Comparison of ENCODE assay signal across 31 cellular contexts in the genomic region with DNA sequence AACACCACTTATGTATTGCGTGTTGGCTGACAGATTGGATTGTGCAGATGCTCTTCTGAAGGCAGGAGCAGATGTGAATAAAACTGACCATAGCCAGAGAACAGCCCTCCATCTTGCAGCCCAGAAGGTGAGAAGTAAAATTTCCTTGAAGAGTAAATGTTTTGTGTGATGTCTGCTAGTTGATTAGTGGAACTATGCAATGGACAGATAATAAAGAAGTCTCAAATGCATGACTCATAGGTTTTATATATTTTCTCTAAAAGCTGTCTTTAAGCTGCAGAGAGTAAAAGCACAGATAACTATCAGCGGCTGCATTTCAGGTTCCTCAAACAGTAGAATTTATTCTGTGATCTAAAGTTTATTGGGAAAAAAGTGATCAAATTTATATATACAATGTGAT.
"Had no signal": no experiment of that assay in that cellular context is flagged by ENCODE, and none has a peak within 500 bp of the region (broad histone marks: within the 10 kb centered on the region; RNA-seq: fewer than 3 reads in every experiment).

No MANE protein-coding gene starts in this region.

- H3K27ac Mint-ChIP-seq: activated CD4-positive, alpha-beta memory T cell treated with anti-CD3 and anti-CD28 coated beads, Interleukin-2, amount 10 ng/mL, durations not matched to agents 7 days and 5 days; activated CD8-positive, alpha-beta memory T cell treated with anti-CD3 and anti-CD28 coated beads, Interleukin-2, amount 10 ng/mL, durations not matched to agents 7 days and 5 days; activated naive CD8-positive, alpha-beta T cell treated with anti-CD3 and anti-CD28 coated beads for 36 hours; T-helper 1 cell treated with Interleukin-12 subunit alpha and Interleukin-12 subunit beta and Interleukin-4 antibody, amounts not matched to agents 30 μg/mL and 1 μg/mL, for 36 hours; T-helper 2 cell treated with Interferon-gamma antibody and Interleukin-4, amounts not matched to agents 5 μg/mL and 100 μg/mL, for 36 hours had no signal

- H3K4me1 Mint-ChIP-seq: activated CD8-positive, alpha-beta memory T cell treated with anti-CD3 and anti-CD28 coated beads, Interleukin-2, amount 10 ng/mL, durations not matched to agents 7 days and 5 days had no signal

- H3K27me3 Mint-ChIP-seq: activated CD4-positive, alpha-beta memory T cell treated with anti-CD3 and anti-CD28 coated beads, Interleukin-2, amount 10 ng/mL, durations not matched to agents 7 days and 5 days; activated CD8-positive, alpha-beta memory T cell treated with anti-CD3 and anti-CD28 coated beads, Interleukin-2, amount 10 ng/mL, durations not matched to agents 7 days and 5 days; activated naive CD8-positive, alpha-beta T cell treated with anti-CD3 and anti-CD28 coated beads for 36 hours had no signal

- H3K9me3 Mint-ChIP-seq: activated CD4-positive, alpha-beta memory T cell treated with anti-CD3 and anti-CD28 coated beads, Interleukin-2, amount 10 ng/mL, durations not matched to agents 7 days and 5 days; activated naive CD8-positive, alpha-beta T cell treated with anti-CD3 and anti-CD28 coated beads for 36 hours; T-helper 1 cell treated with Interleukin-12 subunit alpha and Interleukin-12 subunit beta and Interleukin-4 antibody, amounts not matched to agents 30 μg/mL and 1 μg/mL, for 36 hours; T-helper 2 cell treated with Interferon-gamma antibody and Interleukin-4, amounts not matched to agents 5 μg/mL and 100 μg/mL, for 36 hours had no signal

- DNase-seq: activated CD4-positive, alpha-beta memory T cell treated with anti-CD3 and anti-CD28 coated beads, Interleukin-2, amount 10 ng/mL, durations not matched to agents 7 days and 5 days; activated CD4-positive, alpha-beta T cell treated with anti-CD3 and anti-CD28 coated beads for 1 hour; activated CD4-positive, alpha-beta T cell treated with anti-CD3 and anti-CD28 coated beads for 48 hours; activated CD4-positive, CD25-positive, alpha-beta regulatory T cell; activated CD8-positive, alpha-beta memory T cell treated with anti-CD3 and anti-CD28 coated beads for 24 hours; activated CD8-positive, alpha-beta memory T cell treated with anti-CD3 and anti-CD28 coated beads, Interleukin-2, amount 10 ng/mL, durations not matched to agents 7 days and 5 days; activated CD8-positive, alpha-beta memory T cell treated with anti-CD3 and anti-CD28 coated beads, Interleukin-2, amount 50 U/mL, for 48 hours; activated effector memory CD4-positive, alpha-beta T cell treated with anti-CD3 and anti-CD28 coated beads, Interleukin-2, amount 50 U/mL, for 16 hours; activated naive CD4-positive, alpha-beta T cell; activated naive CD4-positive, alpha-beta T cell treated with anti-CD3 and anti-CD28 coated beads, Interleukin-2, amount 50 U/mL, for 16 hours; activated naive CD8-positive, alpha-beta T cell treated with anti-CD3 and anti-CD28 coated beads for 36 hours; activated T-cell treated with anti-CD3 and anti-CD28 coated beads, Interleukin-2, amount 50 U/mL, for 48 hours; amniotic stem cell; aorta; brain microvascular endothelial cell; central memory CD4-positive, alpha-beta T cell; NCI-H1105; NCI-H1417 treated with DMSO at 0.1 percent for 48 hours; NCI-H187 treated with DMSO at 0.1 percent for 48 hours; NCI-H2081; NCI-H226; NCI-H446 treated with DMSO at 0.1 percent for 48 hours; NCI-H526; NCI-H748 treated with DMSO at 0.1 percent for 48 hours; NK-92 treated with Interleukin-12 subunit alpha and Interleukin-12 subunit beta, amount 100 ng/mL, for 24 hours; SHP77; SJCRH30; WERI-Rb-1 had no signal

- ATAC-seq: activated CD8-positive, alpha-beta memory T cell treated with anti-CD3 and anti-CD28 coated beads, Interleukin-2, amount 10 ng/mL, durations not matched to agents 7 days and 5 days; Panc1 had no signal

- H3K4me3 Mint-ChIP-seq: activated CD4-positive, alpha-beta memory T cell treated with anti-CD3 and anti-CD28 coated beads, Interleukin-2, amount 10 ng/mL, durations not matched to agents 7 days and 5 days; activated CD8-positive, alpha-beta memory T cell treated with anti-CD3 and anti-CD28 coated beads, Interleukin-2, amount 10 ng/mL, durations not matched to agents 7 days and 5 days; activated naive CD8-positive, alpha-beta T cell treated with anti-CD3 and anti-CD28 coated beads for 36 hours; T-helper 1 cell treated with Interleukin-12 subunit alpha and Interleukin-12 subunit beta and Interleukin-4 antibody, amounts not matched to agents 30 μg/mL and 1 μg/mL, for 36 hours; T-helper 2 cell treated with Interferon-gamma antibody and Interleukin-4, amounts not matched to agents 5 μg/mL and 100 μg/mL, for 36 hours had no signal
